ENCODE assay signal across 31 cellular contexts in genomic region chr1:29532285-29532684, GRCh38.
"Had no signal": no experiment of that assay in that cellular context is flagged by ENCODE, and none has a peak within 500 bp of the region (broad histone marks: within the 10 kb centered on the region; RNA-seq: fewer than 3 reads in every experiment).

No MANE protein-coding gene starts in this region.

- H3K9me3 ChIP-seq: adrenal gland, thyroid gland had no signal

- H3K27ac ChIP-seq: adrenal gland, body of pancreas, esophagus muscularis mucosa, foreskin keratinocyte, heart left ventricle, left lung, lower lobe of right lung, SK-N-MC, thyroid gland, upper lobe of right lung, VCaP had no signal

- H3K4me1 Mint-ChIP-seq: activated CD4-positive, alpha-beta T cell treated with anti-CD3 and anti-CD28 coated beads, Interleukin-2, amount 10 ng/mL, durations not matched to agents 24 days and 14 days; activated naive CD8-positive, alpha-beta T cell treated with anti-CD3 and anti-CD28 coated beads for 36 hours; naive B cell; stimulated activated effector memory CD8-positive, alpha-beta T cell treated with anti-CD3 and anti-CD28 coated beads, Interleukin-12 subunit alpha, Interleukin-12 subunit beta, amount 100 ng/mL, for 72 hours had no signal

- H3K27ac Mint-ChIP-seq: activated CD4-positive, alpha-beta memory T cell treated with anti-CD3 and anti-CD28 coated beads for 36 hours; activated CD4-positive, alpha-beta T cell treated with anti-CD3 and anti-CD28 coated beads, Interleukin-2, amount 10 ng/mL, durations not matched to agents 24 days and 14 days; activated naive CD4-positive, alpha-beta T cell treated with anti-CD3 and anti-CD28 coated beads for 36 hours; activated naive CD8-positive, alpha-beta T cell treated with anti-CD3 and anti-CD28 coated beads for 36 hours; activated T-cell treated with anti-CD3 and anti-CD28 coated beads, Interleukin-2, amount 50 U/mL, for 72 hours; stimulated activated effector memory CD8-positive, alpha-beta T cell treated with anti-CD3 and anti-CD28 coated beads, Interleukin-12 subunit alpha, Interleukin-12 subunit beta, amount 100 ng/mL, for 72 hours; stimulated activated naive CD8-positive, alpha-beta T cell treated with anti-CD3 and anti-CD28 coated beads, Interleukin-15, Interleukin-2, amounts not matched to agents 100 ng/mL and 50 ng/mL, for 24 hours had no signal

- DNase-seq: activated CD4-positive, alpha-beta memory T cell treated with anti-CD3 and anti-CD28 coated beads for 36 hours; activated CD4-positive, alpha-beta T cell treated with anti-CD3 and anti-CD28 coated beads, Interleukin-2, amount 10 ng/mL, durations not matched to agents 24 days and 14 days; activated naive CD4-positive, alpha-beta T cell treated with anti-CD3 and anti-CD28 coated beads for 36 hours; activated naive CD8-positive, alpha-beta T cell treated with anti-CD3 and anti-CD28 coated beads for 36 hours; activated T-cell treated with anti-CD3 and anti-CD28 coated beads for 4 hours; activated T-cell treated with anti-CD3 and anti-CD28 coated beads, Interleukin-2, amount 50 U/mL, for 72 hours; aorta; body of pancreas; cortex of kidney; foreskin keratinocyte; hypothalamus; left lung; lower lobe of right lung; mesendoderm; mucosa of descending colon; naive B cell; nucleus accumbens; right cardiac atrium; stimulated activated CD4-positive, alpha-beta T cell treated with anti-CD3 and anti-CD28 coated beads, Interleukin-12 subunit alpha, Interleukin-12 subunit beta, amount 100 ng/mL, for 4 hours; stimulated activated CD4-positive, alpha-beta T cell treated with anti-CD3 and anti-CD28 coated beads, Interleukin-4, amount 100 ng/mL, for 1 hour; substantia nigra; thyroid gland; upper lobe of right lung had no signal

- H3K4me1 ChIP-seq: adrenal gland, body of pancreas, esophagus muscularis mucosa, foreskin keratinocyte, heart left ventricle, left lung, lower lobe of right lung, thyroid gland, upper lobe of right lung had no signal

- ATAC-seq: activated T-cell treated with anti-CD3 and anti-CD28 coated beads, Interleukin-2, amount 50 U/mL, for 72 hours; body of pancreas; foreskin keratinocyte; heart left ventricle; left lung; lower lobe of right lung; mucosa of descending colon; right cardiac atrium; stimulated activated effector memory CD8-positive, alpha-beta T cell treated with anti-CD3 and anti-CD28 coated beads, Interleukin-12 subunit alpha, Interleukin-12 subunit beta, amount 100 ng/mL, for 72 hours; upper lobe of right lung had no signal

- H3K36me3 ChIP-seq: adrenal gland, esophagus muscularis mucosa, heart left ventricle, left lung, lower lobe of right lung, thyroid gland, upper lobe of right lung had no signal

- H3K27me3 Mint-ChIP-seq: activated CD4-positive, alpha-beta T cell treated with anti-CD3 and anti-CD28 coated beads, Interleukin-2, amount 10 ng/mL, durations not matched to agents 24 days and 14 days had no signal

- H3K4me3 ChIP-seq: adrenal gland, body of pancreas, esophagus muscularis mucosa, heart left ventricle, left lung, lower lobe of right lung, mucosa of descending colon, SK-N-MC, thyroid gland, upper lobe of right lung had no signal

- H3K4me3 Mint-ChIP-seq: activated CD4-positive, alpha-beta memory T cell treated with anti-CD3 and anti-CD28 coated beads for 36 hours; activated CD4-positive, alpha-beta T cell treated with anti-CD3 and anti-CD28 coated beads, Interleukin-2, amount 10 ng/mL, durations not matched to agents 24 days and 14 days; activated naive CD4-positive, alpha-beta T cell treated with anti-CD3 and anti-CD28 coated beads for 36 hours; activated naive CD8-positive, alpha-beta T cell treated with anti-CD3 and anti-CD28 coated beads for 36 hours; activated T-cell treated with anti-CD3 and anti-CD28 coated beads, Interleukin-2, amount 50 U/mL, for 72 hours; naive B cell; neural crest cell; stimulated activated effector memory CD8-positive, alpha-beta T cell treated with anti-CD3 and anti-CD28 coated beads, Interleukin-12 subunit alpha, Interleukin-12 subunit beta, amount 100 ng/mL, for 72 hours; stimulated activated naive CD8-positive, alpha-beta T cell treated with anti-CD3 and anti-CD28 coated beads, Interleukin-15, Interleukin-2, amounts not matched to agents 100 ng/mL and 50 ng/mL, for 24 hours had no signal

- H3K36me3 Mint-ChIP-seq: activated CD4-positive, alpha-beta memory T cell treated with anti-CD3 and anti-CD28 coated beads for 36 hours; activated naive CD8-positive, alpha-beta T cell treated with anti-CD3 and anti-CD28 coated beads for 36 hours; stimulated activated effector memory CD8-positive, alpha-beta T cell treated with anti-CD3 and anti-CD28 coated beads, Interleukin-12 subunit alpha, Interleukin-12 subunit beta, amount 100 ng/mL, for 72 hours had no signal

- H3K27me3 ChIP-seq: adrenal gland, body of pancreas, foreskin keratinocyte, thyroid gland had no signal
